Comparison of ENCODE assay signal across 1 cellular context in the genomic region with DNA sequence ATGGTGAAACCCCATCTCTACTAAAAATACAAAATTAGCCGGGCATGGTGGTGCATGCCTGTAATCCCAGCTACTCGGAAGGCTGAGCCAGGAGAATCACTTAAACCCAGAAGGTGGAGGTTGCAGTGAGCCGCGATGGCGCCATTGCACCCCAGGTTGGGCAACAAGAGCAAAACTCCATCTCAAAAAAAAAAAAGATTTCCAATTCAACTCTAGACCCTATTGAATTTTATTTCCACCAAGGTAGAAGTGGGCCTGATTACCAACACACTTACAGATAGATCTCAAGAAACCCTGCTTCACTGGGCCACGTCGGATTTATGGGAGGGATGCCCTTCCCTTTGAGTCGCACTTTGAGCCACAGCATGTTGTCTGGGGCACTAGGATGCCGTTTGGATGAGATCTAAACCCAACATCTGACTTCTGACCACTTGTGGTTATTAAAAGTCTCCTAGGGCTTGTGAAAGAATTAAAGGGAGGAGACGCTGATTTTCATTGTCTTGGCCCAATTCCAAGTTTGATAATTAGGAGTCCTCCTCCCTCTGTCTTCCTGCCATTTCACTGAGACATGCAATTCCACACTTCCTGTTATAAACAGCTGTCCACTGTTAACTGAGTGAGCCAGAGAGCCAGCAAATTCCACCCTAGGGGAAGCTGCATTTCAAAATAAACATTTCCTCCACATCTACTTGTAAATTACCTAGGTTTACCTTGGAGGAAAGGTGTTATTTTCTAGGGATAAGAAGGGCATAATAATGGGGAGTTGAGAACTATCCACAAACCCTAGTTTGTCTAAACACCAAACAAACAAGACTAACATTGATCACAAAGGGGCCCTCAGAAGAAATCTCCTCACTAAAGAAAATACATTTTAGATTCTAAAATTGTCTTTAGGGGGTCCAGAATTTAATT.
A peak's percentile ranks its signal among the peaks of the same experiment; 100 is the strongest.
TF ChIP-seq lines count a peak whose summit lies in the region.

No MANE protein-coding gene starts in this region.

TF ChIP-seq in K562, 482 proteins besides CTCF, POLR2A, EP300 and RAD21 (continued from another document and continues in another):
- no peak for TF ChIP-seq MCM3 (IDR thresholded peaks at IDR 0.05)
- TF ChIP-seq, protein P1, sequence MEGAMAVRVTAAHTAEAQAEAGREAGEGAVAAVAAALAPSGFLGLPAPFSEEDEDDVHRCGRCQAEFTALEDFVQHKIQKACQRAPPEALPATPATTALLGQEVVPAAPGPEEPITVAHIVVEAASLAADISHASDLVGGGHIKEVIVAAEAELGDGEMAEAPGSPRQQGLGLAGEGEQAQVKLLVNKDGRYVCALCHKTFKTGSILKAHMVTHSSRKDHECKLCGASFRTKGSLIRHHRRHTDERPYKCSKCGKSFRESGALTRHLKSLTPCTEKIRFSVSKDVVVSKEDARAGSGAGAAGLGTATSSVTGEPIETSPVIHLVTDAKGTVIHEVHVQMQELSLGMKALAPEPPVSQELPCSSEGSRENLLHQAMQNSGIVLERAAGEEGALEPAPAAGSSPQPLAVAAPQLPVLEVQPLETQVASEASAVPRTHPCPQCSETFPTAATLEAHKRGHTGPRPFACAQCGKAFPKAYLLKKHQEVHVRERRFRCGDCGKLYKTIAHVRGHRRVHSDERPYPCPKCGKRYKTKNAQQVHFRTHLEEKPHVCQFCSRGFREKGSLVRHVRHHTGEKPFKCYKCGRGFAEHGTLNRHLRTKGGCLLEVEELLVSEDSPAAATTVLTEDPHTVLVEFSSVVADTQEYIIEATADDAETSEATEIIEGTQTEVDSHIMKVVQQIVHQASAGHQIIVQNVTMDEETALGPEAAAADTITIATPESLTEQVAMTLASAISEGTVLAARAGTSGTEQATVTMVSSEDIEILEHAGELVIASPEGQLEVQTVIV (CRISPR knock-in tag; IDR thresholded peaks at IDR 0.05; ENCODE audit: borderline replicate concordance) = no peak
- TF ChIP-seq, protein P2, sequence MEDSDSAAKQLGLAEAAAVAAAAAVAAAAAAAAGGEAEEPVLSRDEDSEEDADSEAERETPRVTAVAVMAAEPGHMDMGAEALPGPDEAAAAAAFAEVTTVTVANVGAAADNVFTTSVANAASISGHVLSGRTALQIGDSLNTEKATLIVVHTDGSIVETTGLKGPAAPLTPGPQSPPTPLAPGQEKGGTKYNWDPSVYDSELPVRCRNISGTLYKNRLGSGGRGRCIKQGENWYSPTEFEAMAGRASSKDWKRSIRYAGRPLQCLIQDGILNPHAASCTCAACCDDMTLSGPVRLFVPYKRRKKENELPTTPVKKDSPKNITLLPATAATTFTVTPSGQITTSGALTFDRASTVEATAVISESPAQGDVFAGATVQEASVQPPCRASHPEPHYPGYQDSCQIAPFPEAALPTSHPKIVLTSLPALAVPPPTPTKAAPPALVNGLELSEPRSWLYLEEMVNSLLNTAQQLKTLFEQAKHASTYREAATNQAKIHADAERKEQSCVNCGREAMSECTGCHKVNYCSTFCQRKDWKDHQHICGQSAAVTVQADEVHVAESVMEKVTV (CRISPR knock-in tag; IDR thresholded peaks at IDR 0.05) = no peak
- TF ChIP-seq CBFB (CRISPR knock-in tag; IDR thresholded peaks at IDR 0.05) = no peak
- TF ChIP-seq NR1H2 (CRISPR knock-in tag; IDR thresholded peaks at IDR 0.05) = no peak
- no peak for TF ChIP-seq ZNF253 (CRISPR knock-in tag; conservative IDR thresholded peaks at IDR 0.05)
- TF ChIP-seq SMARCA5 (IDR thresholded peaks at IDR 0.05) = no peak
- no peak for TF ChIP-seq SNRNP70 (optimal IDR thresholded peaks at IDR 0.05; ENCODE audit: low read depth, low read length)
- TF ChIP-seq, protein P3, sequence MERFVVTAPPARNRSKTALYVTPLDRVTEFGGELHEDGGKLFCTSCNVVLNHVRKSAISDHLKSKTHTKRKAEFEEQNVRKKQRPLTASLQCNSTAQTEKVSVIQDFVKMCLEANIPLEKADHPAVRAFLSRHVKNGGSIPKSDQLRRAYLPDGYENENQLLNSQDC (CRISPR knock-in tag; IDR thresholded peaks at IDR 0.05) = no peak
- TF ChIP-seq NFRKB (IDR thresholded peaks at IDR 0.05; ENCODE audit: low read depth) = no peak
- TF ChIP-seq CEBPB (tag; IDR thresholded peaks at IDR 0.05) = peak; percentile 72
- no peak for TF ChIP-seq ZNF764 (CRISPR knock-in tag; IDR thresholded peaks at IDR 0.05; ENCODE audit: low read depth)
- TF ChIP-seq, protein P4, sequence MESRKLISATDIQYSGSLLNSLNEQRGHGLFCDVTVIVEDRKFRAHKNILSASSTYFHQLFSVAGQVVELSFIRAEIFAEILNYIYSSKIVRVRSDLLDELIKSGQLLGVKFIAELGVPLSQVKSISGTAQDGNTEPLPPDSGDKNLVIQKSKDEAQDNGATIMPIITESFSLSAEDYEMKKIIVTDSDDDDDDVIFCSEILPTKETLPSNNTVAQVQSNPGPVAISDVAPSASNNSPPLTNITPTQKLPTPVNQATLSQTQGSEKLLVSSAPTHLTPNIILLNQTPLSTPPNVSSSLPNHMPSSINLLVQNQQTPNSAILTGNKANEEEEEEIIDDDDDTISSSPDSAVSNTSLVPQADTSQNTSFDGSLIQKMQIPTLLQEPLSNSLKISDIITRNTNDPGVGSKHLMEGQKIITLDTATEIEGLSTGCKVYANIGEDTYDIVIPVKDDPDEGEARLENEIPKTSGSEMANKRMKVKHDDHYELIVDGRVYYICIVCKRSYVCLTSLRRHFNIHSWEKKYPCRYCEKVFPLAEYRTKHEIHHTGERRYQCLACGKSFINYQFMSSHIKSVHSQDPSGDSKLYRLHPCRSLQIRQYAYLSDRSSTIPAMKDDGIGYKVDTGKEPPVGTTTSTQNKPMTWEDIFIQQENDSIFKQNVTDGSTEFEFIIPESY (CRISPR knock-in tag; IDR thresholded peaks at IDR 0.05) = peak; percentile 91
- TF ChIP-seq, protein P5, sequence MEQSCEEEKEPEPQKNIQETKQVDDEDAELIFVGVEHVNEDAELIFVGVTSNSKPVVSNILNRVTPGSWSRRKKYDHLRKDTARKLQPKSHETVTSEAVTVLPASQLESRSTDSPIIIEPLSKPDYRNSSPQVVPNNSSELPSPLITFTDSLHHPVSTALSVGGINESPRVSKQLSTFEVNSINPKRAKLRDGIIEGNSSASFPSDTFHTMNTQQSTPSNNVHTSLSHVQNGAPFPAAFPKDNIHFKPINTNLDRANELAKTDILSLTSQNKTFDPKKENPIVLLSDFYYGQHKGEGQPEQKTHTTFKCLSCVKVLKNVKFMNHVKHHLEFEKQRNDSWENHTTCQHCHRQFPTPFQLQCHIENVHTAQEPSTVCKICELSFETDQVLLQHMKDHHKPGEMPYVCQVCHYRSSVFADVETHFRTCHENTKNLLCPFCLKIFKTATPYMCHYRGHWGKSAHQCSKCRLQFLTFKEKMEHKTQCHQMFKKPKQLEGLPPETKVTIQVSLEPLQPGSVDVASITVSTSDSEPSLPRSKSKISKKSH (CRISPR knock-in tag; IDR thresholded peaks at IDR 0.05) = no peak
- TF ChIP-seq ZNF57 (CRISPR knock-in tag; IDR thresholded peaks at IDR 0.05) = no peak
- TF ChIP-seq KLF10 (CRISPR knock-in tag; IDR thresholded peaks at IDR 0.05) = no peak
- TF ChIP-seq, protein P6, sequence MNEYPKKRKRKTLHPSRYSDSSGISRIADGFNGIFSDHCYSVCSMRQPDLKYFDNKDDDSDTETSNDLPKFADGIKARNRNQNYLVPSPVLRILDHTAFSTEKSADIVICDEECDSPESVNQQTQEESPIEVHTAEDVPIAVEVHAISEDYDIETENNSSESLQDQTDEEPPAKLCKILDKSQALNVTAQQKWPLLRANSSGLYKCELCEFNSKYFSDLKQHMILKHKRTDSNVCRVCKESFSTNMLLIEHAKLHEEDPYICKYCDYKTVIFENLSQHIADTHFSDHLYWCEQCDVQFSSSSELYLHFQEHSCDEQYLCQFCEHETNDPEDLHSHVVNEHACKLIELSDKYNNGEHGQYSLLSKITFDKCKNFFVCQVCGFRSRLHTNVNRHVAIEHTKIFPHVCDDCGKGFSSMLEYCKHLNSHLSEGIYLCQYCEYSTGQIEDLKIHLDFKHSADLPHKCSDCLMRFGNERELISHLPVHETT (CRISPR knock-in tag; conservative IDR thresholded peaks at IDR 0.05 in 1 of 2, IDR thresholded peaks at IDR 0.05 in 1 of 2) = no peak
- no peak; the same call in 1 of the 2 replicates for TF ChIP-seq DPF2 (IDR thresholded peaks at IDR 0.05)
- no peak for TF ChIP-seq ZKSCAN8 (CRISPR knock-in tag; IDR thresholded peaks at IDR 0.05)
- TF ChIP-seq, protein P7, sequence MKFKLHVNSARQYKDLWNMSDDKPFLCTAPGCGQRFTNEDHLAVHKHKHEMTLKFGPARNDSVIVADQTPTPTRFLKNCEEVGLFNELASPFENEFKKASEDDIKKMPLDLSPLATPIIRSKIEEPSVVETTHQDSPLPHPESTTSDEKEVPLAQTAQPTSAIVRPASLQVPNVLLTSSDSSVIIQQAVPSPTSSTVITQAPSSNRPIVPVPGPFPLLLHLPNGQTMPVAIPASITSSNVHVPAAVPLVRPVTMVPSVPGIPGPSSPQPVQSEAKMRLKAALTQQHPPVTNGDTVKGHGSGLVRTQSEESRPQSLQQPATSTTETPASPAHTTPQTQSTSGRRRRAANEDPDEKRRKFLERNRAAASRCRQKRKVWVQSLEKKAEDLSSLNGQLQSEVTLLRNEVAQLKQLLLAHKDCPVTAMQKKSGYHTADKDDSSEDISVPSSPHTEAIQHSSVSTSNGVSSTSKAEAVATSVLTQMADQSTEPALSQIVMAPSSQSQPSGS (CRISPR knock-in tag; IDR thresholded peaks at IDR 0.05) = no peak
- TF ChIP-seq SP1 (CRISPR knock-in tag; IDR thresholded peaks at IDR 0.05) = no peak
- TF ChIP-seq, protein P8, sequence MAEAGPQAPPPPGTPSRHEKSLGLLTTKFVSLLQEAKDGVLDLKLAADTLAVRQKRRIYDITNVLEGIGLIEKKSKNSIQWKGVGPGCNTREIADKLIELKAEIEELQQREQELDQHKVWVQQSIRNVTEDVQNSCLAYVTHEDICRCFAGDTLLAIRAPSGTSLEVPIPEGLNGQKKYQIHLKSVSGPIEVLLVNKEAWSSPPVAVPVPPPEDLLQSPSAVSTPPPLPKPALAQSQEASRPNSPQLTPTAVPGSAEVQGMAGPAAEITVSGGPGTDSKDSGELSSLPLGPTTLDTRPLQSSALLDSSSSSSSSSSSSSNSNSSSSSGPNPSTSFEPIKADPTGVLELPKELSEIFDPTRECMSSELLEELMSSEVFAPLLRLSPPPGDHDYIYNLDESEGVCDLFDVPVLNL (CRISPR knock-in tag; IDR thresholded peaks at IDR 0.05; ENCODE audit: low read depth) = no peak
- TF ChIP-seq, protein P9, sequence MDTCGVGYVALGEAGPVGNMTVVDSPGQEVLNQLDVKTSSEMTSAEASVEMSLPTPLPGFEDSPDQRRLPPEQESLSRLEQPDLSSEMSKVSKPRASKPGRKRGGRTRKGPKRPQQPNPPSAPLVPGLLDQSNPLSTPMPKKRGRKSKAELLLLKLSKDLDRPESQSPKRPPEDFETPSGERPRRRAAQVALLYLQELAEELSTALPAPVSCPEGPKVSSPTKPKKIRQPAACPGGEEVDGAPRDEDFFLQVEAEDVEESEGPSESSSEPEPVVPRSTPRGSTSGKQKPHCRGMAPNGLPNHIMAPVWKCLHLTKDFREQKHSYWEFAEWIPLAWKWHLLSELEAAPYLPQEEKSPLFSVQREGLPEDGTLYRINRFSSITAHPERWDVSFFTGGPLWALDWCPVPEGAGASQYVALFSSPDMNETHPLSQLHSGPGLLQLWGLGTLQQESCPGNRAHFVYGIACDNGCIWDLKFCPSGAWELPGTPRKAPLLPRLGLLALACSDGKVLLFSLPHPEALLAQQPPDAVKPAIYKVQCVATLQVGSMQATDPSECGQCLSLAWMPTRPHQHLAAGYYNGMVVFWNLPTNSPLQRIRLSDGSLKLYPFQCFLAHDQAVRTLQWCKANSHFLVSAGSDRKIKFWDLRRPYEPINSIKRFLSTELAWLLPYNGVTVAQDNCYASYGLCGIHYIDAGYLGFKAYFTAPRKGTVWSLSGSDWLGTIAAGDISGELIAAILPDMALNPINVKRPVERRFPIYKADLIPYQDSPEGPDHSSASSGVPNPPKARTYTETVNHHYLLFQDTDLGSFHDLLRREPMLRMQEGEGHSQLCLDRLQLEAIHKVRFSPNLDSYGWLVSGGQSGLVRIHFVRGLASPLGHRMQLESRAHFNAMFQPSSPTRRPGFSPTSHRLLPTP (IDR thresholded peaks at IDR 0.05; ENCODE audit: borderline replicate concordance, extremely low read depth, insufficient read length) = no peak
- TF ChIP-seq, protein P10, sequence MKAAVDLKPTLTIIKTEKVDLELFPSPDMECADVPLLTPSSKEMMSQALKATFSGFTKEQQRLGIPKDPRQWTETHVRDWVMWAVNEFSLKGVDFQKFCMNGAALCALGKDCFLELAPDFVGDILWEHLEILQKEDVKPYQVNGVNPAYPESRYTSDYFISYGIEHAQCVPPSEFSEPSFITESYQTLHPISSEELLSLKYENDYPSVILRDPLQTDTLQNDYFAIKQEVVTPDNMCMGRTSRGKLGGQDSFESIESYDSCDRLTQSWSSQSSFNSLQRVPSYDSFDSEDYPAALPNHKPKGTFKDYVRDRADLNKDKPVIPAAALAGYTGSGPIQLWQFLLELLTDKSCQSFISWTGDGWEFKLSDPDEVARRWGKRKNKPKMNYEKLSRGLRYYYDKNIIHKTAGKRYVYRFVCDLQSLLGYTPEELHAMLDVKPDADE (conservative IDR thresholded peaks at IDR 0.05; ENCODE audit: control insufficient read depth, low read depth, low read length) = no peak
- TF ChIP-seq ZNF239 (CRISPR knock-in tag; IDR thresholded peaks at IDR 0.05) = no peak
- no peak for TF ChIP-seq FOXP1 (CRISPR knock-in tag; IDR thresholded peaks at IDR 0.05)
- TF ChIP-seq, protein P11, sequence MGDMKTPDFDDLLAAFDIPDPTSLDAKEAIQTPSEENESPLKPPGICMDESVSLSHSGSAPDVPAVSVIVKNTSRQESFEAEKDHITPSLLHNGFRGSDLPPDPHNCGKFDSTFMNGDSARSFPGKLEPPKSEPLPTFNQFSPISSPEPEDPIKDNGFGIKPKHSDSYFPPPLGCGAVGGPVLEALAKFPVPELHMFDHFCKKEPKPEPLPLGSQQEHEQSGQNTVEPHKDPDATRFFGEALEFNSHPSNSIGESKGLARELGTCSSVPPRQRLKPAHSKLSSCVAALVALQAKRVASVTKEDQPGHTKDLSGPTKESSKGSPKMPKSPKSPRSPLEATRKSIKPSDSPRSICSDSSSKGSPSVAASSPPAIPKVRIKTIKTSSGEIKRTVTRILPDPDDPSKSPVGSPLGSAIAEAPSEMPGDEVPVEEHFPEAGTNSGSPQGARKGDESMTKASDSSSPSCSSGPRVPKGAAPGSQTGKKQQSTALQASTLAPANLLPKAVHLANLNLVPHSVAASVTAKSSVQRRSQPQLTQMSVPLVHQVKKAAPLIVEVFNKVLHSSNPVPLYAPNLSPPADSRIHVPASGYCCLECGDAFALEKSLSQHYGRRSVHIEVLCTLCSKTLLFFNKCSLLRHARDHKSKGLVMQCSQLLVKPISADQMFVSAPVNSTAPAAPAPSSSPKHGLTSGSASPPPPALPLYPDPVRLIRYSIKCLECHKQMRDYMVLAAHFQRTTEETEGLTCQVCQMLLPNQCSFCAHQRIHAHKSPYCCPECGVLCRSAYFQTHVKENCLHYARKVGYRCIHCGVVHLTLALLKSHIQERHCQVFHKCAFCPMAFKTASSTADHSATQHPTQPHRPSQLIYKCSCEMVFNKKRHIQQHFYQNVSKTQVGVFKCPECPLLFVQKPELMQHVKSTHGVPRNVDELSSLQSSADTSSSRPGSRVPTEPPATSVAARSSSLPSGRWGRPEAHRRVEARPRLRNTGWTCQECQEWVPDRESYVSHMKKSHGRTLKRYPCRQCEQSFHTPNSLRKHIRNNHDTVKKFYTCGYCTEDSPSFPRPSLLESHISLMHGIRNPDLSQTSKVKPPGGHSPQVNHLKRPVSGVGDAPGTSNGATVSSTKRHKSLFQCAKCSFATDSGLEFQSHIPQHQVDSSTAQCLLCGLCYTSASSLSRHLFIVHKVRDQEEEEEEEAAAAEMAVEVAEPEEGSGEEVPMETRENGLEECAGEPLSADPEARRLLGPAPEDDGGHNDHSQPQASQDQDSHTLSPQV (IDR thresholded peaks at IDR 0.05) = no peak
- TF ChIP-seq ZC3H4 (CRISPR knock-in tag; IDR thresholded peaks at IDR 0.05; ENCODE audit: borderline replicate concordance) = no peak
- TF ChIP-seq TRIM24 (IDR thresholded peaks at IDR 0.05) = no peak
